In the genomic region with DNA sequence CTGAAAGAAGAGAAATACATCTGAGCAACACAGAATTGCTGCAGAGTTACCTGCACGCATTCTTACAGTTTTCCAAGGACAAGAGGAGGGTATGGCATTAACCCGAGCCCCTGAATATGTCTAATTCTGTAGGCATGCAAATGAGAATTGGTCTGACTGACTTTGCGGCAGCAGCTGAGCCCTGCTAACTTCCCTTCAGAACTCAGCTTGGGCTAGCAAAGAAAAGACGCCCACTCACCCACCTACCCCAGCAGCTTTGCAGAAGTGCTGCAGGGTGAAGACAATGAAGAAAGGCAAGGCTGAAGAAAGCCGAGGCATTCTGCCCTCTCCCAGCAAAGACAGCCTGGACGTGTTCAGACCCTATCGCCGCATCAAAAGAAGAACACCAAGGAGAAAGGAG, we compare ENCODE assay signal across 13 cellular contexts.
DNase-seq lines count a peak whose midpoint lies in the region; ATAC-seq and TF ChIP-seq lines count a peak whose summit lies in the region.
"Had no signal": no experiment of that assay in that cellular context is flagged by ENCODE, and none has a peak within 500 bp of the region (broad histone marks: within the 10 kb centered on the region; RNA-seq: fewer than 3 reads in every experiment).

No MANE protein-coding gene starts in this region.

- H3K79me2 ChIP-seq in SU-DHL-6 (ENCODE audit: insufficient read depth, low read length) (no peaks in the 10 kb centered on the region), GM23248 (ENCODE audit: insufficient read depth) (0 out of 2 replicates have a peak, but pooled peaks cover 5% of the 10 kb centered on the region)

- H3K4me3 ChIP-seq in SU-DHL-6 (ENCODE audit: insufficient read depth, low read length, poor library complexity, severe bottlenecking) (no peak overlapping the region), upper lobe of right lung (no peak overlapping the region), GM23248 (no peak overlapping the region)
- H3K4me3 ChIP-seq: A549, esophagus muscularis mucosa had no signal

- H3K9me2 ChIP-seq in SU-DHL-6 (replicated peaks; ENCODE audit: insufficient read depth, low read length) (no peaks in the 10 kb centered on the region), GM23248 (ENCODE audit: insufficient read depth) (no peaks in the 10 kb centered on the region)

- H3K36me3 ChIP-seq in SU-DHL-6 (ENCODE audit: low read length) (no peaks in the 10 kb centered on the region), upper lobe of right lung (peaks cover 5% of the 10 kb centered on the region), GM23248 (ENCODE audit: low read depth) (no peaks in the 10 kb centered on the region)
- H3K36me3 ChIP-seq: esophagus muscularis mucosa had no signal

- 0 out of 2 replicates have a peak overlapping the region, but pooled peaks have one; percentile 9 for H3K9ac ChIP-seq in SU-DHL-6 (ENCODE audit: low read length)
- H3K9ac ChIP-seq in GM23248 = no peak overlapping the region

- H3K9me3 ChIP-seq in SU-DHL-6 (ENCODE audit: insufficient read depth, low read length) = no peaks in the 10 kb centered on the region
- no peaks in the 10 kb centered on the region for H3K9me3 ChIP-seq in upper lobe of right lung
- no peaks in the 10 kb centered on the region for H3K9me3 ChIP-seq in GM23248 (ENCODE audit: low read depth)
- H3K9me3 ChIP-seq: A549, esophagus muscularis mucosa had no signal

- ATAC-seq in HG02852 (IDR thresholded peaks at IDR 0.05; ENCODE audit: unreplicated experiment) = peak; percentile 92
- ATAC-seq in upper lobe of right lung = peak; percentile 90
- ATAC-seq in GM18505 (IDR thresholded peaks at IDR 0.05; ENCODE audit: unreplicated experiment) = no peak
- ATAC-seq: A549 had no signal

- WGBS in GM23248 (ENCODE audit: low coverage in 1 of 2, low lambda C conversion rate in 2 of 2, missing lambda C conversion rate in 2 of 2), 2 experiments = 95 to 96% methylated on average over 8 of the region's 8 CpGs

- H2AFZ ChIP-seq in SU-DHL-6 (ENCODE audit: low read depth, low read length, severe bottlenecking) (no peak overlapping the region), GM23248 (no peak overlapping the region)

- in situ Hi-C loops in GM23248 (cut with MboI) = no loop called here

- peak; percentile 21 for DNase-seq in activated CD8-positive, alpha-beta memory T cell treated with anti-CD3 and anti-CD28 coated beads, Interleukin-2, amount 50 U/mL, for 4 hours
- DNase-seq in activated CD8-positive, alpha-beta memory T cell treated with anti-CD3 and anti-CD28 coated beads, Interleukin-2, amount 50 U/mL, for 48 hours = no peak
- DNase-seq in upper lobe of right lung = peak; percentile 65
- no peak for DNase-seq in COR-L47 (lab: John Stamatoyannopoulos, UW)
- DNase-seq in GM23248 = no peak
- DNase-seq: MV-4-11; stimulated activated CD4-positive, alpha-beta T cell treated with anti-CD3 and anti-CD28 coated beads, Interleukin-4, amount 100 ng/mL, for 24 hours; T-helper 1 cell had no signal

- H3K4me1 ChIP-seq in upper lobe of right lung (peaks cover 5% of the 10 kb centered on the region), GM23248 (ENCODE audit: insufficient read depth) (no peaks in the 10 kb centered on the region)
- H3K4me1 ChIP-seq: A549 had no signal

- H3F3A ChIP-seq in SU-DHL-6 (ENCODE audit: insufficient read depth) = no peaks in the 10 kb centered on the region
- no peaks in the 10 kb centered on the region for H3F3A ChIP-seq in GM23248 (ENCODE audit: insufficient read depth)

- H3K27me3 ChIP-seq in SU-DHL-6 (ENCODE audit: low read length) (no peaks in the 10 kb centered on the region), upper lobe of right lung (no peaks in the 10 kb centered on the region), GM23248 (replicated peaks; ENCODE audit: insufficient read depth) (no peaks in the 10 kb centered on the region)
- H3K27me3 ChIP-seq: esophagus muscularis mucosa had no signal

- H3K4me2 ChIP-seq in SU-DHL-6 (ENCODE audit: low read depth, low read length, poor library complexity, severe bottlenecking) = peak overlapping the region; percentile 14
- H3K4me2 ChIP-seq in GM23248 (ENCODE audit: unreplicated experiment) = no peak overlapping the region
- H3K4me2 ChIP-seq: A549 had no signal

- intact Hi-C loops in upper lobe of right lung (cut with DNase I) = no loop called here

- no peak for TF ChIP-seq POLR2A in GM18505 (IDR thresholded peaks at IDR 0.05; ENCODE audit: borderline replicate concordance, extremely low read depth, insufficient read depth, insufficient read length)

- H4K20me1 ChIP-seq in SU-DHL-6 (ENCODE audit: low read depth, low read length) = no peaks in the 10 kb centered on the region
- H4K20me1 ChIP-seq in GM23248 (ENCODE audit: insufficient read depth) = no peaks in the 10 kb centered on the region

- H3K27ac ChIP-seq in SU-DHL-6 (ENCODE audit: low read depth, low read length) (peak overlapping the region; percentile 61), upper lobe of right lung (no peak overlapping the region), GM23248 (no peak overlapping the region)
- H3K27ac ChIP-seq: A549, esophagus muscularis mucosa had no signal

- TF ChIP-seq CTCF in SU-DHL-6 (IDR thresholded peaks at IDR 0.05; ENCODE audit: insufficient read depth, low read length, poor library complexity, severe bottlenecking) (no peak), upper lobe of right lung (IDR thresholded peaks at IDR 0.05) (no peak)

Comparison
In these comparisons a context has a peak if more than half of its experiments do, and no peak if none do; other contexts are left out.
1. DNase-seq: peak in activated CD8-positive, alpha-beta memory T cell treated with anti-CD3 and anti-CD28 coated beads, Interleukin-2, amount 50 U/mL, for 4 hours (single experiment) and upper lobe of right lung (single experiment); none in activated CD8-positive, alpha-beta memory T cell treated with anti-CD3 and anti-CD28 coated beads, Interleukin-2, amount 50 U/mL, for 48 hours (single experiment), COR-L47 (single experiment) and GM23248 (single experiment).